8 cellular contexts compared by ENCODE assay signal in genomic region chrX:48573690-48574269, GRCh38. TPM values are rescaled to one million over a fixed set of nuclear protein-coding genes. Genes with fewer than 3 reads are reported as not detected.
DNase-seq lines count a peak whose midpoint lies in the region; ATAC-seq and TF ChIP-seq lines count a peak whose summit lies in the region.

No MANE protein-coding gene starts in this region.

- no peaks in the 10 kb centered on the region for H3K9me3 Mint-ChIP-seq in T-helper 2 cell treated with Interferon-gamma antibody and Interleukin-4, amounts not matched to agents 5 μg/mL and 100 μg/mL, for 36 hours

- ATAC-seq in mucosa of descending colon (peak; percentile 1), HG02798 (IDR thresholded peaks at IDR 0.05; ENCODE audit: poor library complexity, unreplicated experiment) (no peak)

- H3K27me3 ChIP-seq in HUES6 (ENCODE audit: control insufficient read depth, insufficient read depth, low read length) (no peaks in the 10 kb centered on the region), duodenal mucosa (ENCODE audit: control insufficient read depth in 1 of 2, insufficient read depth in 2 of 2, low read length in 2 of 2) (no peaks in the 10 kb centered on the region), vagina (no peaks in the 10 kb centered on the region)

- H3K9me3 ChIP-seq in HUES6 (ENCODE audit: control insufficient read depth, insufficient read depth, low read depth, low read length) (peaks cover 10% of the 10 kb centered on the region; the same call in 1 of the 2 replicates), duodenal mucosa (ENCODE audit: control insufficient read depth in 1 of 2, low read length in 2 of 2) (no peaks in the 10 kb centered on the region), mucosa of descending colon (no peaks in the 10 kb centered on the region), vagina (no peaks in the 10 kb centered on the region)

- peak overlapping the region; percentile 100 for H3K9ac ChIP-seq in HUES6 (ENCODE audit: low read length)
- H3K9ac ChIP-seq in duodenal mucosa (ENCODE audit: low read depth in 1 of 2, low read length in 2 of 2): peak overlapping the region; percentile 76 to 94

- H3K27ac ChIP-seq in HUES6 (ENCODE audit: low read depth, low read length): no peak overlapping the region
- peak overlapping the region; percentile 86 for H3K27ac ChIP-seq in duodenal mucosa (ENCODE audit: low read depth, low read length)
- peak overlapping the region; percentile 99 for H3K27ac ChIP-seq in vagina

- TF ChIP-seq CTCF in mucosa of descending colon (IDR thresholded peaks at IDR 0.05) (no peak), vagina (IDR thresholded peaks at IDR 0.05) (no peak)

- H3K36me3 Mint-ChIP-seq in T-helper 2 cell treated with Interferon-gamma antibody and Interleukin-4, amounts not matched to agents 5 μg/mL and 100 μg/mL, for 36 hours (ENCODE audit: low read depth): peaks cover 33% of the 10 kb centered on the region

- H3K4me1 ChIP-seq in HUES6 (ENCODE audit: control insufficient read depth, insufficient read depth, low read length): peaks cover 5% of the 10 kb centered on the region; the same call in 1 of the 2 replicates
- H3K4me1 ChIP-seq in duodenal mucosa (ENCODE audit: control insufficient read depth in 1 of 2, insufficient read depth in 2 of 2, low read length in 2 of 2): peaks cover 11 to 12% of the 10 kb centered on the region in 2 donors
- H3K4me1 ChIP-seq in mucosa of descending colon (ENCODE audit: low read depth): peaks cover 7% of the 10 kb centered on the region
- peaks cover 17% of the 10 kb centered on the region for H3K4me1 ChIP-seq in vagina

- intact Hi-C loops in mucosa of descending colon (cut with DNase I, micrococcal nuclease) (no loop called here), vagina (cut with DNase I) (no loop called here)

- H3K4me3 Mint-ChIP-seq in T-helper 2 cell treated with Interferon-gamma antibody and Interleukin-4, amounts not matched to agents 5 μg/mL and 100 μg/mL, for 36 hours: peak overlapping the region; percentile 98

- H3K4me3 ChIP-seq in HUES6 (ENCODE audit: low read depth, low read length): peak overlapping the region; percentile 85
- H3K4me3 ChIP-seq in duodenal mucosa (ENCODE audit: low read depth in 1 of 2, low read length in 2 of 2): peak overlapping the region; percentile 84 to 88
- H3K4me3 ChIP-seq in mucosa of descending colon: no peak overlapping the region
- peak overlapping the region; percentile 50 to 61 for H3K4me3 ChIP-seq in vagina

- no peak for TF ChIP-seq POLR2A in vagina (IDR thresholded peaks at IDR 0.05)

- peaks cover 40% of the 10 kb centered on the region for H3K36me3 ChIP-seq in HUES6 (ENCODE audit: control insufficient read depth, insufficient read depth, low read length)
- peaks cover 24 to 36% of the 10 kb centered on the region in 2 donors for H3K36me3 ChIP-seq in duodenal mucosa (ENCODE audit: control insufficient read depth in 1 of 2, insufficient read depth in 2 of 2, low read length in 2 of 2)
- no peaks in the 10 kb centered on the region for H3K36me3 ChIP-seq in mucosa of descending colon (ENCODE audit: low read depth)
- H3K36me3 ChIP-seq in vagina: peaks cover 0 to 26% of the 10 kb centered on the region in 2 donors

- no peaks in the 10 kb centered on the region for H3K27me3 Mint-ChIP-seq in T-helper 2 cell treated with Interferon-gamma antibody and Interleukin-4, amounts not matched to agents 5 μg/mL and 100 μg/mL, for 36 hours (ENCODE audit: low read depth)

- peak; percentile 80 for DNase-seq in DMS 273 (lab: John Stamatoyannopoulos, UW; ENCODE audit: unreplicated experiment)
- DNase-seq in T-helper 2 cell treated with Interferon-gamma antibody and Interleukin-4, amounts not matched to agents 5 μg/mL and 100 μg/mL, for 36 hours (ENCODE audit: low spot score): no peak
- DNase-seq in mucosa of descending colon: peak; percentile 46 to 64 (median 59)
- no peak for DNase-seq in vagina (ENCODE audit: extremely low spot score in 2 of 2)
- no peak for DNase-seq in NCI-H510A (lab: John Stamatoyannopoulos, UW)

- H3K27ac Mint-ChIP-seq in T-helper 2 cell treated with Interferon-gamma antibody and Interleukin-4, amounts not matched to agents 5 μg/mL and 100 μg/mL, for 36 hours: peak overlapping the region; percentile 99

- peaks cover 13% of the 10 kb centered on the region for H3K4me1 Mint-ChIP-seq in T-helper 2 cell treated with Interferon-gamma antibody and Interleukin-4, amounts not matched to agents 5 μg/mL and 100 μg/mL, for 36 hours (ENCODE audit: low read depth)

RNA-seq across cellular contexts. Expression of gene RBM3, which starts 0.5 kb away (rescaled TPM):
- total RNA-seq in mucosa of descending colon: 100 to 1,000 TPM in 2 of 3 donors, 10 to 100 TPM in 1; 88.4 to 406 (median 123) TPM
- total RNA-seq in vagina: 148 TPM

RNA-seq across cellular contexts. Expression of gene WDR13, which starts 23.5 kb away (rescaled TPM):
- total RNA-seq in mucosa of descending colon (100 to 1,000 TPM; 124 to 139 (median 128) TPM), vagina (111 TPM)

RNA-seq across cellular contexts. Expression of gene TBC1D25, which starts 34.3 kb away (rescaled TPM):
- 10 to 100 TPM in 2 of 3 donors, 1 to 10 TPM in 1; 8.6 to 14.6 (median 11.6) TPM for total RNA-seq in mucosa of descending colon
- 13.8 TPM for total RNA-seq in vagina

RNA-seq across cellular contexts. Expression of gene EBP, which starts 52.2 kb away (rescaled TPM):
- total RNA-seq in mucosa of descending colon (100 to 1,000 TPM in 2 of 3 donors, 10 to 100 TPM in 1; 60.5 to 161 (median 158) TPM), vagina (55.2 TPM)

Comparison
In these comparisons a context has a peak if more than half of its experiments do, and no peak if none do; other contexts are left out.
1. DNase-seq: peak in DMS 273 (single experiment) and mucosa of descending colon (3 of 3); none in T-helper 2 cell treated with Interferon-gamma antibody and Interleukin-4, amounts not matched to agents 5 μg/mL and 100 μg/mL, for 36 hours (single experiment), vagina (0 of 2) and NCI-H510A (single experiment).